ENCODE assay signal across 24 cellular contexts in the genomic region with DNA sequence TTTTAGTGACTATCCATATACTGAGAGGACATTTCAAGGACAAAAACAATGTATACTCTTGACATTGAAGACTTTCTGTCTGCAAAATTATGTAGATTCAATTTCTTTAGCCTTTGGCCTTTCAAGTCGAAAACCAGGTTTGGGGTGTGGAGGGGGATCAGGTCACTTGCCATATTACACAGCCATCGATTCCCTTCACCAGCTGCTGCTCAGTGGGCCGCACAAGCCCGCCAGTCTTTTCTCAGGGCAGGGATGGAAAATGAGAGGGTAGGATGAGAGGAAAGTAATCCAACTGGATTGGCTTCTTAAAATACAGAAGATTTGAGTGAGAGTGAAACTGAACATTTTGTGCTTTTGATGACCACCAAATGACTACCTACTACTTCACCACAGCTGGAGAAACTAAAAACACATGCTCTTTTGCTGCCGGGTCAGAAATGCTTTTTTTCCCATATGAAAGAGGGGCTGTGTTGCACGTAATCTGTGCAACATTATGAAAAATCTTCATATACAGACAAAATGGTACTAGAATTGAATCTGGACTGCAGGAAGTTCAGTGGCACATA. TPM values are rescaled to one million over a fixed set of nuclear protein-coding genes. Genes with fewer than 3 reads are reported as not detected.
DNase-seq lines count a peak whose midpoint lies in the region; ATAC-seq and TF ChIP-seq lines count a peak whose summit lies in the region.
"Had no signal": no experiment of that assay in that cellular context is flagged by ENCODE, and none has a peak within 500 bp of the region (broad histone marks: within the 10 kb centered on the region; RNA-seq: fewer than 3 reads in every experiment).

No MANE protein-coding gene starts in this region.

- DNase-seq in coronary artery (ENCODE audit: low spot score) (no peak), thoracic aorta (ENCODE audit: low spot score) (no peak), prostate gland (ENCODE audit: low spot score) (no peak), nephron progenitor cell (no peak), NOMO-1 treated with DMSO at 0.1 percent for 48 hours (lab: John Stamatoyannopoulos, UW; ENCODE audit: unreplicated experiment) (no peak)
- DNase-seq: activated CD4-positive, alpha-beta T cell treated with anti-CD3 and anti-CD28 coated beads, Interleukin-2, amount 10 ng/mL, durations not matched to agents 24 days and 14 days; activated CD8-positive, alpha-beta memory T cell treated with anti-CD3 and anti-CD28 coated beads, Interleukin-2, amount 10 ng/mL, durations not matched to agents 7 days and 5 days; Calu3; effector memory CD8-positive, alpha-beta T cell; hippocampal formation; KBM-7; naive B cell; NCI-H1694 treated with DMSO at 0.1 percent for 48 hours; ovary; PC-9; stimulated activated CD4-positive, alpha-beta T cell treated with anti-CD3 and anti-CD28 coated beads, Interleukin-2, amount 100 ng/mL, for 24 hours; stimulated activated naive CD4-positive, alpha-beta T cell treated with Interleukin-2 at 50 U/mL for 16 hours; T-helper 2 cell; upper lobe of left lung had no signal

- CTCF ChIA-PET in HEK293 (lab: Yijun Ruan, JAX) = interaction anchor here (1.0 to 2.1 kb wide), 3 partner anchors 10 to 170 kb away, joined by 3 to 10 read pairs (median 4); no protein-coding TSS in a partner anchor

- H3K9me3 Mint-ChIP-seq in nephron progenitor cell = peaks cover 29% of the 10 kb centered on the region
- H3K9me3 Mint-ChIP-seq: activated naive CD4-positive, alpha-beta T cell treated with anti-CD3 and anti-CD28 coated beads, Interleukin-2, amount 50 U/mL, for 72 hours; effector memory CD8-positive, alpha-beta T cell; naive B cell had no signal

- H3K9me3 ChIP-seq in HEK293 (ENCODE audit: control insufficient read depth, insufficient read depth, low read depth, low read length) (no peaks in the 10 kb centered on the region), muscle layer of duodenum (ENCODE audit: control insufficient read depth in 1 of 2, low read length in 2 of 2) (no peaks in the 10 kb centered on the region), thoracic aorta (no peaks in the 10 kb centered on the region), prostate gland (no peaks in the 10 kb centered on the region)
- H3K9me3 ChIP-seq: BLaER1 treated with 17β-estradiol and CSF1 and Interleukin-3, amounts not matched to agents 10 nM and 100 nM; ovary; upper lobe of left lung had no signal

- H3K4me3 Mint-ChIP-seq in nephron progenitor cell = no peak overlapping the region
- H3K4me3 Mint-ChIP-seq: activated CD4-positive, alpha-beta T cell treated with anti-CD3 and anti-CD28 coated beads, Interleukin-2, amount 10 ng/mL, durations not matched to agents 24 days and 14 days; activated CD8-positive, alpha-beta memory T cell treated with anti-CD3 and anti-CD28 coated beads, Interleukin-2, amount 10 ng/mL, durations not matched to agents 7 days and 5 days; effector memory CD8-positive, alpha-beta T cell; naive B cell had no signal

- H3K4me1 Mint-ChIP-seq in nephron progenitor cell = peaks cover 20% of the 10 kb centered on the region

- TF ChIP-seq POLR2A in prostate gland (IDR thresholded peaks at IDR 0.05) = no peak

- H3K36me3 ChIP-seq in HEK293 (ENCODE audit: control insufficient read depth in 2 of 2, insufficient read depth in 1 of 2, low read length in 2 of 2) (no peaks in the 10 kb centered on the region), muscle layer of duodenum (ENCODE audit: control insufficient read depth in 1 of 2, insufficient read depth in 2 of 2, low read length in 2 of 2) (no peaks in the 10 kb centered on the region), thoracic aorta (no peaks in the 10 kb centered on the region), prostate gland (no peaks in the 10 kb centered on the region)
- H3K36me3 ChIP-seq: BLaER1 treated with 17β-estradiol and CSF1 and Interleukin-3, amounts not matched to agents 10 nM and 100 nM; ovary; upper lobe of left lung had no signal

- no peaks in the 10 kb centered on the region for H3K27me3 ChIP-seq in muscle layer of duodenum (ENCODE audit: low read depth, low read length)
- no peaks in the 10 kb centered on the region for H3K27me3 ChIP-seq in thoracic aorta (replicated peaks; ENCODE audit: insufficient read depth)
- no peaks in the 10 kb centered on the region for H3K27me3 ChIP-seq in prostate gland (replicated peaks; ENCODE audit: insufficient read depth)
- H3K27me3 ChIP-seq: ovary, upper lobe of left lung had no signal

- no peak overlapping the region for H3K27ac Mint-ChIP-seq in nephron progenitor cell
- H3K27ac Mint-ChIP-seq: activated CD4-positive, alpha-beta T cell treated with anti-CD3 and anti-CD28 coated beads, Interleukin-2, amount 10 ng/mL, durations not matched to agents 24 days and 14 days; activated CD8-positive, alpha-beta memory T cell treated with anti-CD3 and anti-CD28 coated beads, Interleukin-2, amount 10 ng/mL, durations not matched to agents 7 days and 5 days; activated naive CD4-positive, alpha-beta T cell treated with anti-CD3 and anti-CD28 coated beads, Interleukin-2, amount 50 U/mL, for 72 hours; effector memory CD8-positive, alpha-beta T cell had no signal

- H3K27ac ChIP-seq in HEK293 (ENCODE audit: extremely low read depth, low read depth, low read length) = no peak overlapping the region
- H3K27ac ChIP-seq in coronary artery = peak overlapping the region; percentile 64 to 83
- H3K27ac ChIP-seq in muscle layer of duodenum (ENCODE audit: low read length) = peak overlapping the region; percentile 77
- H3K27ac ChIP-seq in thoracic aorta = peak overlapping the region; percentile 79 to 82
- H3K27ac ChIP-seq in prostate gland = no peak overlapping the region
- H3K27ac ChIP-seq: BLaER1 treated with 17β-estradiol and CSF1 and Interleukin-3, amounts not matched to agents 10 nM and 100 nM; ovary; PC-9 had no signal

- peaks cover 4% of the 10 kb centered on the region; the same call in 1 of the 2 replicates for H3K4me1 ChIP-seq in HEK293 (ENCODE audit: control insufficient read depth, insufficient read depth, low read length)
- peaks cover 14 to 21% of the 10 kb centered on the region in 2 donors for H3K4me1 ChIP-seq in muscle layer of duodenum (ENCODE audit: control insufficient read depth in 1 of 2, insufficient read depth in 2 of 2, low read length in 2 of 2)
- H3K4me1 ChIP-seq in thoracic aorta (ENCODE audit: control insufficient read depth in 1 of 2, low read depth in 2 of 2) = peaks cover 26 to 71% of the 10 kb centered on the region in 2 donors
- no peaks in the 10 kb centered on the region for H3K4me1 ChIP-seq in prostate gland (replicated peaks)

- H3K4me3 ChIP-seq in HEK293 (ENCODE audit: low read depth, low read length) (no peak overlapping the region), coronary artery (peak overlapping the region; percentile 60), muscle layer of duodenum (ENCODE audit: low read depth in 1 of 2, low read length in 2 of 2) (peak overlapping the region in 1 of 2 donors; percentile 12), thoracic aorta (peak overlapping the region; percentile 67), prostate gland (peak overlapping the region in 1 of 2 donors; percentile 2)
- H3K4me3 ChIP-seq: BLaER1 treated with 17β-estradiol and CSF1 and Interleukin-3, amounts not matched to agents 10 nM and 100 nM; ovary; PC-9; upper lobe of left lung had no signal

- POLR2A ChIA-PET in HEK293 (lab: Yijun Ruan, JAX) = no interaction called here

- no peak for ATAC-seq in thoracic aorta (ENCODE audit: insufficient number of reproducible peaks, low FRiP score, low read depth)
- no peak for ATAC-seq in GM18502 (IDR thresholded peaks at IDR 0.05; ENCODE audit: poor library complexity, unreplicated experiment)
- ATAC-seq: activated CD8-positive, alpha-beta memory T cell treated with anti-CD3 and anti-CD28 coated beads, Interleukin-2, amount 10 ng/mL, durations not matched to agents 7 days and 5 days; activated naive CD4-positive, alpha-beta T cell treated with anti-CD3 and anti-CD28 coated beads, Interleukin-2, amount 50 U/mL, for 72 hours; effector memory CD8-positive, alpha-beta T cell had no signal

- no peaks in the 10 kb centered on the region for H3K36me3 Mint-ChIP-seq in nephron progenitor cell (ENCODE audit: low read depth)
- H3K36me3 Mint-ChIP-seq: activated CD8-positive, alpha-beta memory T cell treated with anti-CD3 and anti-CD28 coated beads, Interleukin-2, amount 10 ng/mL, durations not matched to agents 7 days and 5 days; activated naive CD4-positive, alpha-beta T cell treated with anti-CD3 and anti-CD28 coated beads, Interleukin-2, amount 50 U/mL, for 72 hours; naive B cell had no signal

- no peaks in the 10 kb centered on the region for H3K27me3 Mint-ChIP-seq in nephron progenitor cell (ENCODE audit: low read depth, poor library complexity)
- H3K27me3 Mint-ChIP-seq: activated CD4-positive, alpha-beta T cell treated with anti-CD3 and anti-CD28 coated beads, Interleukin-2, amount 10 ng/mL, durations not matched to agents 24 days and 14 days; activated CD8-positive, alpha-beta memory T cell treated with anti-CD3 and anti-CD28 coated beads, Interleukin-2, amount 10 ng/mL, durations not matched to agents 7 days and 5 days; effector memory CD8-positive, alpha-beta T cell; naive B cell had no signal

- intact Hi-C loops in prostate gland (cut with DNase I) = no loop called here

- 73% methylated on average over 6 of the region's 6 CpGs for WGBS in prostate gland

- TF ChIP-seq CTCF in HEK293 (tag by site-specific recombination; IDR thresholded peaks at IDR 0.05) (no peak), coronary artery (IDR thresholded peaks at IDR 0.05) (no peak), thoracic aorta (IDR thresholded peaks at IDR 0.05) (no peak), prostate gland (IDR thresholded peaks at IDR 0.05) (no peak), nephron progenitor cell (IDR thresholded peaks at IDR 0.05) (no peak)

TF ChIP-seq in HEK293, 187 proteins besides CTCF, POLR2A, EP300 and RAD21 (continues in another document):
- TF ChIP-seq FEZF1 (tag by site-specific recombination; IDR thresholded peaks at IDR 0.05) (peak; percentile 55), ZNF510 (tag by site-specific recombination; IDR thresholded peaks at IDR 0.05; ENCODE audit: insufficient replicate concordance) (no peak), REPIN1 (tag by site-specific recombination; IDR thresholded peaks at IDR 0.05; ENCODE audit: low read depth) (no peak), ZNF211 (tag by site-specific recombination; IDR thresholded peaks at IDR 0.05; ENCODE audit: low read depth) (no peak), ZNF707 (tag by site-specific recombination; IDR thresholded peaks at IDR 0.05) (no peak)

RNA-seq across cellular contexts. Expression of gene FHL1, which starts 51.4 kb away (rescaled TPM):
- total RNA-seq in thoracic aorta (1,000 to 10,000 TPM; 1,134 to 3,147 TPM), prostate gland (100 to 1,000 TPM; 246 to 296 TPM)

RNA-seq across cellular contexts. Expression of gene MAP7D3, which starts 52.4 kb away (rescaled TPM):
- 10 to 100 TPM; 41.6 to 44.5 TPM for total RNA-seq in thoracic aorta
- 10 to 100 TPM in 1 of 2 donors, 1 to 10 TPM in 1; 6.1 to 22.8 TPM for total RNA-seq in prostate gland

Comparison
In these comparisons a context has a peak if more than half of its experiments do, and no peak if none do; other contexts are left out.
1. H3K27ac ChIP-seq: peak in coronary artery (2 of 2), muscle layer of duodenum (single experiment) and thoracic aorta (2 of 2); none in HEK293 (single experiment) and prostate gland (0 of 2).